In the genomic region with DNA sequence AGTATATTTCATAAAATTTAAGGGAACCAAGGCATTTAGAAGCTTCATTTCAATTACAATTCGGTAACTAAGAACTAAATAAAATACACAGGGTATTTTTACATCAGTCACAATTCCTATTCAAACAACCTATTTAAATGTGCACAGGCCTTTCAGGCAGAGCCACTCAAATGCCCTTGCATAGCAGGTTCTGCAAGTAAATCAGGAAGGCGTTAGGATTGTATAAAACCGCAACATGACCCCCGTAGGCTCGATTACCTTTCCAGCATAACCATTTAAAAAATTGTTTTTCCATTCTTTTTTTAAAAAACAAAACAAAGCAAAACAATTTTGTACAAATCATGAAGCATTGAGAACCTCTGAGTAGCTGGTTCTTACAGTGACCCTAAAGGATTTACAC, we compare ENCODE assay signal across 23 cellular contexts.
DNase-seq lines count a peak whose midpoint lies in the region; ATAC-seq and TF ChIP-seq lines count a peak whose summit lies in the region.
"Had no signal": no experiment of that assay in that cellular context is flagged by ENCODE, and none has a peak within 500 bp of the region (broad histone marks: within the 10 kb centered on the region; RNA-seq: fewer than 3 reads in every experiment).

No MANE protein-coding gene starts in this region.

- H3K9ac ChIP-seq in PC-3 (ENCODE audit: low read length) = no peak overlapping the region

- H3K4me2 ChIP-seq in PC-3 (ENCODE audit: low read length) = peak overlapping the region; percentile 63; the same call in 1 of the 2 replicates

- no peaks in the 10 kb centered on the region for H3K36me3 ChIP-seq in PC-3 (ENCODE audit: low read depth, low read length)
- H3K36me3 ChIP-seq in left lung = no peaks in the 10 kb centered on the region
- H3K36me3 ChIP-seq: HAP-1, neutrophil had no signal

- H3K9me3 ChIP-seq in PC-3 (ENCODE audit: low read length) (no peaks in the 10 kb centered on the region), left lung (no peaks in the 10 kb centered on the region)
- H3K9me3 ChIP-seq: HAP-1, neutrophil, psoas muscle had no signal

- H3K4me1 ChIP-seq in PC-3 (ENCODE audit: insufficient read depth, low read length) (peaks cover 38% of the 10 kb centered on the region), left lung (no peaks in the 10 kb centered on the region)
- H3K4me1 ChIP-seq: HAP-1, psoas muscle had no signal

- no peaks in the 10 kb centered on the region for H3K79me2 ChIP-seq in PC-3 (ENCODE audit: low read length)

- CTCF ChIA-PET in PC-3 (lab: Charles Lee) = no interaction called here

- H3K27ac ChIP-seq in PC-3 (ENCODE audit: low read length) (no peak overlapping the region), left lung (no peak overlapping the region)
- H3K27ac ChIP-seq: neutrophil, psoas muscle had no signal

- ATAC-seq in PC-3 (no peak), left lung (peak; percentile 65)
- ATAC-seq: activated CD8-positive, alpha-beta T cell treated with anti-CD3 and anti-CD28 coated beads, Interleukin-2, amount 10 ng/mL, durations not matched to agents 7 days and 5 days; psoas muscle had no signal

- H2AFZ ChIP-seq in PC-3 (ENCODE audit: low read length) = no peak overlapping the region

- no peak overlapping the region for H3K4me3 ChIP-seq in PC-3 (ENCODE audit: low read length)
- no peak overlapping the region for H3K4me3 ChIP-seq in left lung
- H3K4me3 ChIP-seq: HAP-1, psoas muscle had no signal

- DNase-seq in DMS153 (lab: John Stamatoyannopoulos, UW) = peak; percentile 80
- DNase-seq in NCI-H1105 treated with DMSO at 0.1 percent for 48 hours (lab: John Stamatoyannopoulos, UW) = peak; percentile 34
- peak; percentile 77 for DNase-seq in PC-3
- no peak for DNase-seq in left lung
- DNase-seq in D341Med (ENCODE audit: low spot score) = no peak
- DNase-seq in activated naive CD4-positive, alpha-beta T cell treated with Interleukin-2 at 50 U/mL for 16 hours = no peak
- no peak for DNase-seq in Kasumi-1 (lab: John Stamatoyannopoulos, UW)
- DNase-seq in activated CD8-positive, alpha-beta memory T cell treated with anti-CD3 and anti-CD28 coated beads for 24 hours = no peak
- DNase-seq: activated CD4-positive, alpha-beta T cell treated with anti-CD3 and anti-CD28 coated beads for 1 hour; activated CD8-positive, alpha-beta T cell treated with anti-CD3 and anti-CD28 coated beads, Interleukin-2, amount 10 ng/mL, durations not matched to agents 7 days and 5 days; activated naive CD4-positive, alpha-beta T cell treated with anti-CD3 and anti-CD28 coated beads for 36 hours; activated T-cell treated with anti-CD3 and anti-CD28 coated beads, Interleukin-2, amount 50 U/mL, for 1 hour; C1 segment of cervical spinal cord; dermis blood vessel endothelial cell; glutamatergic neuron; MM.1S; OCI-M1; psoas muscle; Right ventricle myocardium superior; substantia nigra; SW 1271 had no signal

- H3K27me3 ChIP-seq in PC-3 (ENCODE audit: low read length) = no peaks in the 10 kb centered on the region
- no peaks in the 10 kb centered on the region for H3K27me3 ChIP-seq in left lung
- H3K27me3 ChIP-seq: neutrophil had no signal

- TF ChIP-seq CTCF in PC-3 (conservative IDR thresholded peaks at IDR 0.05; ENCODE audit: low read depth, low read length) = no peak
- no peak for TF ChIP-seq CTCF in left lung (IDR thresholded peaks at IDR 0.05)

- H3K9me2 ChIP-seq in PC-3 (replicated peaks; ENCODE audit: low read length) = no peaks in the 10 kb centered on the region

- POLR2A ChIA-PET in PC-3 (lab: Charles Lee; ENCODE audit: unreplicated experiment) = interaction anchor here (0.5 kb wide), 1 partner anchor 291 kb away, joined by 24 read pairs; no protein-coding TSS in a partner anchor

- H4K20me1 ChIP-seq in PC-3 (ENCODE audit: low read length) = no peaks in the 10 kb centered on the region

- no TSS peak for BruUV-seq in PC-3 (replicated peaks; lab: Mats Ljungman, UMichigan)

- intact Hi-C loops in PC-3 (cut with micrococcal nuclease) = loop anchor here (1.0 kb wide), 1 partner anchor 28 kb away; no protein-coding TSS in a partner anchor
- intact Hi-C loops in left lung (cut with DNase I) = no loop called here

- H3F3A ChIP-seq in PC-3 (ENCODE audit: low read length, unreplicated experiment) = no peaks in the 10 kb centered on the region

Comparison
In these comparisons a context has a peak if more than half of its experiments do, and no peak if none do; other contexts are left out.
1. DNase-seq: peak in DMS153 (single experiment), NCI-H1105 treated with DMSO at 0.1 percent for 48 hours (single experiment) and PC-3 (single experiment); none in left lung (0 of 2), D341Med (single experiment), activated naive CD4-positive, alpha-beta T cell treated with Interleukin-2 at 50 U/mL for 16 hours (single experiment), Kasumi-1 (0 of 2) and activated CD8-positive, alpha-beta memory T cell treated with anti-CD3 and anti-CD28 coated beads for 24 hours (single experiment).